Comparison of ENCODE assay signal across 26 cellular contexts in the genomic region with DNA sequence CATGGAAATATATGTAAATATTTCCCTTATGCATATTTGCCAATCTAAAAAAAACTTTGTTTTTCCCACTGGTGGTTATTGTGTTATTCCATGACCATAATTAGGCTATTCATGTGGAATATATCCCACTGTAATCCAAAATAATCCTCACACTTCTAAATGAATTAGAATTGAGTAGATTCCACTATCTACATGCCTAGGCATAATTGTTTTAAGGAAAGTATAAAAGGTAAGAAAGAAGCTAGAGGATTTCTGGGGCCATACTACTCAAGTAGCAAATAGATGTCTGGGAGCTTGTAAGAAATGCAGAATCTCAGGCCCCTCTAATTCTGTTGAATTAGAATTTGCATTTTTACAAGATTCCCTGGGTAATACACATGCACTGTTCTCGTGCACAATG.
"Had no signal": no experiment of that assay in that cellular context is flagged by ENCODE, and none has a peak within 500 bp of the region (broad histone marks: within the 10 kb centered on the region; RNA-seq: fewer than 3 reads in every experiment).

No MANE protein-coding gene starts in this region.

- ATAC-seq: stimulated activated effector memory CD8-positive, alpha-beta T cell treated with anti-CD3 and anti-CD28 coated beads, Interleukin-12 subunit alpha, Interleukin-12 subunit beta, amount 100 ng/mL, for 72 hours; stimulated activated naive B cell treated with anti-CD40 and anti-IgM and Interleukin-4, amounts not matched to agents 10 μg/mL and 1 μg/mL and 100 μg/mL, for 72 hours; stimulated activated naive CD8-positive, alpha-beta T cell treated with anti-CD3 and anti-CD28 coated beads, Interleukin-15, amount 100 ng/mL, for 72 hours; stimulated activated naive CD8-positive, alpha-beta T cell treated with anti-CD3 and anti-CD28 coated beads, Interleukin-15, Interleukin-2, amounts not matched to agents 100 U/mL and 50 U/mL, for 24 hours; upper lobe of right lung had no signal

- H3K4me3 ChIP-seq: stomach, suprapubic skin, testis, thoracic aorta, thyroid gland, tibial artery, tibial nerve, transverse colon, upper lobe of left lung, upper lobe of right lung, uterus, vagina had no signal

- H3K36me3 ChIP-seq: stomach, suprapubic skin, thoracic aorta, thyroid gland, tibial artery, tibial nerve, transverse colon, upper lobe of left lung, upper lobe of right lung, uterus, vagina had no signal

- FAIRE-seq: urothelium cell line had no signal

- H3K27ac ChIP-seq: stomach, suprapubic skin, testis, thoracic aorta, thyroid gland, tibial artery, tibial nerve, transverse colon, upper lobe of left lung, upper lobe of right lung, uterus, vagina had no signal

- H3K9me3 ChIP-seq: stomach, suprapubic skin, testis, thoracic aorta, thyroid gland, tibial artery, tibial nerve, transverse colon, upper lobe of left lung, upper lobe of right lung, uterus, vagina had no signal

- H3K27me3 ChIP-seq: stomach, testis, thyroid gland, tibial artery, tibial nerve, transverse colon, upper lobe of left lung, upper lobe of right lung, vagina had no signal

- H3K4me1 ChIP-seq: stomach, suprapubic skin, testis, thyroid gland, tibial artery, tibial nerve, transverse colon, upper lobe of left lung, upper lobe of right lung, uterus, vagina had no signal

- DNase-seq: stimulated activated CD4-positive, alpha-beta T cell treated with anti-CD3 and anti-CD28 coated beads, Interleukin-2, amount 100 ng/mL, for 48 hours; stimulated activated CD4-positive, alpha-beta T cell treated with anti-CD3 and anti-CD28 coated beads, Interleukin-4, amount 100 ng/mL, for 1 hour; stimulated activated CD4-positive, alpha-beta T cell treated with anti-CD3 and anti-CD28 coated beads, Interleukin-4, amount 100 ng/mL, for 24 hours; stimulated activated CD4-positive, alpha-beta T cell treated with anti-CD3 and anti-CD28 coated beads, Interleukin-4, amount 100 ng/mL, for 4 hours; stimulated activated CD8-positive, alpha-beta memory T cell treated with anti-CD3 and anti-CD28 coated beads, Interleukin-4, amount 100 ng/mL, for 48 hours; stimulated activated naive B cell treated with anti-CD40 and anti-IgM and Interleukin-4, amounts not matched to agents 10 μg/mL and 1 μg/mL and 100 μg/mL, for 72 hours; stimulated activated naive CD4-positive, alpha-beta T cell; stimulated activated naive CD4-positive, alpha-beta T cell treated with Interleukin-2 at 50 U/mL for 16 hours; stimulated activated naive CD8-positive, alpha-beta T cell treated with anti-CD3 and anti-CD28 coated beads, Interleukin-15, amount 100 ng/mL, for 72 hours; stimulated activated naive CD8-positive, alpha-beta T cell treated with anti-CD3 and anti-CD28 coated beads, Interleukin-15, Interleukin-2, amounts not matched to agents 100 U/mL and 50 U/mL, for 24 hours; stomach; substantia nigra; testis; thyroid gland; tibial artery; transverse colon; trophoblast cell; upper lobe of left lung; upper lobe of right lung; uterus had no signal
